Comparison of ENCODE assay signal across 22 cellular contexts in genomic region chr5:156582193-156582598, GRCh38.
DNase-seq lines count a peak whose midpoint lies in the region; ATAC-seq and TF ChIP-seq lines count a peak whose summit lies in the region.
"Had no signal": no experiment of that assay in that cellular context is flagged by ENCODE, and none has a peak within 500 bp of the region (broad histone marks: within the 10 kb centered on the region; RNA-seq: fewer than 3 reads in every experiment).

No MANE protein-coding gene starts in this region.

- H3K4me1 Mint-ChIP-seq in H9, result no peaks in the 10 kb centered on the region; a peak in 2 of 4 replicates

- no peak overlapping the region for H3K4me3 ChIP-seq in left ventricle myocardium inferior
- no peak overlapping the region for H3K4me3 ChIP-seq in muscle layer of duodenum (ENCODE audit: low read depth in 1 of 2, low read length in 2 of 2)
- H3K4me3 ChIP-seq in aorta (ENCODE audit: low read length in 2 of 2), result no peak overlapping the region
- H3K4me3 ChIP-seq: GM23248, K562, Peyer's patch, SJSA1 had no signal

- H3K9me3 Mint-ChIP-seq in H9, result peaks cover 6 to 11% of the 10 kb centered on the region in 2 experiments; a peak in 4 of 5 replicates

- no peak for TF ChIP-seq CTCF in left ventricle myocardium inferior (IDR thresholded peaks at IDR 0.05; ENCODE audit: borderline replicate concordance)
- TF ChIP-seq CTCF in H9 (conservative IDR thresholded peaks at IDR 0.05), result no peak

- peaks cover 48% of the 10 kb centered on the region for H3K4me1 ChIP-seq in left ventricle myocardium inferior
- H3K4me1 ChIP-seq in muscle layer of duodenum (ENCODE audit: control insufficient read depth in 1 of 2, insufficient read depth in 2 of 2, low read length in 2 of 2), result peaks cover 3 to 11% of the 10 kb centered on the region in 2 donors
- H3K4me1 ChIP-seq in aorta (ENCODE audit: control insufficient read depth in 1 of 2, insufficient read depth in 2 of 2, low read length in 2 of 2), result peaks cover 0 to 6% of the 10 kb centered on the region in 2 donors
- no peaks in the 10 kb centered on the region for H3K4me1 ChIP-seq in H9 (ENCODE audit: insufficient read depth, low read length)
- H3K4me1 ChIP-seq: Peyer's patch, SJSA1 had no signal

- peak; percentile 92 for ATAC-seq in Right ventricle myocardium inferior
- ATAC-seq in aorta (ENCODE audit: low FRiP score), result peak; percentile 33
- no peak for ATAC-seq in GM18517 (IDR thresholded peaks at IDR 0.05; ENCODE audit: unreplicated experiment)
- ATAC-seq: K562 had no signal

- no peaks in the 10 kb centered on the region for H3K79me1 ChIP-seq in H9 (ENCODE audit: insufficient read depth, low read depth, low read length, poor library complexity, severe bottlenecking)

- no peak overlapping the region for H3K4ac ChIP-seq in H9 (ENCODE audit: low read depth, low read length)

- no peak for DNase-seq in Right ventricle myocardium inferior (ENCODE audit: missing footprints)
- no peak for DNase-seq in cardiac septum (ENCODE audit: low spot score)
- DNase-seq in left ventricle myocardium inferior, result no peak
- no peak for DNase-seq in aorta
- no peak for DNase-seq in H9
- no peak for DNase-seq in NCI-H446 treated with DMSO at 0.1 percent for 48 hours (lab: John Stamatoyannopoulos, UW)
- DNase-seq: 8988T, ACHN, GM23248, H7, Kasumi-1, NCI-H1105, NCI-H1436 treated with DMSO at 0.1 percent for 48 hours, NCI-H187 treated with DMSO at 0.1 percent for 48 hours, NCI-H2107, NCI-H526 treated with DMSO at 0.1 percent for 48 hours, OCI-M1, Peyer's patch had no signal

- no peak overlapping the region for H3K23ac ChIP-seq in H9 (ENCODE audit: insufficient read length, low read depth, low read length)

- no peak overlapping the region for H3K27ac Mint-ChIP-seq in H9

- no peaks in the 10 kb centered on the region for H3K79me2 ChIP-seq in H9 (ENCODE audit: insufficient read depth, low read length)

- H4K8ac ChIP-seq in H9 (replicated peaks; ENCODE audit: insufficient read length, low read depth, low read length), result no peak overlapping the region

- no peak overlapping the region for H3K4me3 Mint-ChIP-seq in H9

- peaks cover 0 to 4% (median 0%) of the 10 kb centered on the region in 3 experiments; a peak in 5 of 7 replicates for H3K36me3 Mint-ChIP-seq in H9 (ENCODE audit: insufficient read depth in 1 of 3, low read depth in 3 of 3)

- no peak overlapping the region for H2BK20ac ChIP-seq in H9 (ENCODE audit: low read depth, low read length, poor library complexity, severe bottlenecking)

- H3K14ac ChIP-seq in H9 (ENCODE audit: insufficient read depth, low read length), result no peak overlapping the region

- peak overlapping the region; percentile 88 for H3K27ac ChIP-seq in left ventricle myocardium inferior (replicated peaks)
- H3K27ac ChIP-seq in muscle layer of duodenum (ENCODE audit: low read length), result peak overlapping the region; percentile 68
- H3K27ac ChIP-seq in aorta (ENCODE audit: low read depth in 1 of 2, low read length in 2 of 2), result peak overlapping the region in 1 of 2 donors; percentile 54
- H3K27ac ChIP-seq in H9 (ENCODE audit: insufficient read length, low read depth, low read length), result no peak overlapping the region
- H3K27ac ChIP-seq: GM23248, SJSA1 had no signal

- no peak overlapping the region for H2BK12ac ChIP-seq in H9 (ENCODE audit: insufficient read length, low read depth, low read length)

- intact Hi-C loops in Right ventricle myocardium inferior (cut with DNase I) (loop anchor here (1.0 to 10.0 kb wide), 5 partner anchors 13 to 847 kb away; no protein-coding TSS in a partner anchor), cardiac septum (cut with DNase I) (loop anchor here (10.0 kb wide), 1 partner anchor 183 kb away; no protein-coding TSS in a partner anchor), left ventricle myocardium inferior (cut with micrococcal nuclease) (no loop called here), aorta (cut with DNase I) (loop anchor here (10.0 kb wide), 1 partner anchor 63 kb away; no protein-coding TSS in a partner anchor)

- H3K27me3 Mint-ChIP-seq in H9 (ENCODE audit: low read depth), result no peaks in the 10 kb centered on the region

- H3K23me2 ChIP-seq in H9 (ENCODE audit: insufficient read length, low read depth, low read length, poor library complexity, severe bottlenecking), result no peaks in the 10 kb centered on the region

- no peaks in the 10 kb centered on the region for H3K36me3 ChIP-seq in left ventricle myocardium inferior
- no peaks in the 10 kb centered on the region for H3K36me3 ChIP-seq in muscle layer of duodenum (ENCODE audit: control insufficient read depth in 1 of 2, insufficient read depth in 2 of 2, low read length in 2 of 2)
- H3K36me3 ChIP-seq in aorta (ENCODE audit: control insufficient read depth in 1 of 2, insufficient read depth in 2 of 2, low read length in 1 of 2), result no peaks in the 10 kb centered on the region
- H3K36me3 ChIP-seq: Peyer's patch, SJSA1 had no signal

- H3K56ac ChIP-seq in H9 (ENCODE audit: insufficient read length, low read depth, low read length), result no peak overlapping the region

- H3K9me3 ChIP-seq in left ventricle myocardium inferior (replicated peaks), result peaks cover 20% of the 10 kb centered on the region
- H3K9me3 ChIP-seq in muscle layer of duodenum (ENCODE audit: control insufficient read depth in 1 of 2, low read length in 2 of 2), result no peaks in the 10 kb centered on the region
- H3K9me3 ChIP-seq in aorta (ENCODE audit: control insufficient read depth, low read length), result no peaks in the 10 kb centered on the region
- H3K9me3 ChIP-seq in H9 (ENCODE audit: control insufficient read depth, low read depth, low read length), result no peaks in the 10 kb centered on the region
- H3K9me3 ChIP-seq: SJSA1 had no signal

- no peaks in the 10 kb centered on the region for H3K27me3 ChIP-seq in left ventricle myocardium inferior (ENCODE audit: low read depth)
- H3K27me3 ChIP-seq in muscle layer of duodenum (ENCODE audit: low read depth, low read length), result no peaks in the 10 kb centered on the region
- H3K27me3 ChIP-seq in aorta (ENCODE audit: control insufficient read depth in 1 of 2, insufficient read depth in 2 of 2, low read length in 1 of 2), result no peaks in the 10 kb centered on the region
- H3K27me3 ChIP-seq in H9 (ENCODE audit: insufficient read depth, low read length), result no peaks in the 10 kb centered on the region
- H3K27me3 ChIP-seq: Peyer's patch, SJSA1 had no signal

- no peak overlapping the region for H2BK120ac ChIP-seq in H9 (ENCODE audit: low read depth, low read length, poor library complexity, severe bottlenecking)

- 64 to 65% methylated on average over 2 of the region's 2 CpGs for WGBS in aorta, 2 donors
- WGBS in H9 (ENCODE audit: extremely low coverage, insufficient read length, low lambda C conversion rate), result no CpG with 5 or more reads among the region's 2 CpGs

- H4K5ac ChIP-seq in H9 (ENCODE audit: insufficient read length, low read depth, low read length), result no peak overlapping the region

- no peak overlapping the region for H3K18ac ChIP-seq in H9 (ENCODE audit: insufficient read length, low read depth, low read length)

- H4K91ac ChIP-seq in H9 (ENCODE audit: insufficient read length, low read depth, low read length), result no peak overlapping the region

- no peak overlapping the region for H3K9ac ChIP-seq in H9 (ENCODE audit: extremely low read depth, insufficient read length, low read length)
- H3K9ac ChIP-seq: GM23248 had no signal

- H2AFZ ChIP-seq in H9 (ENCODE audit: low read length), result no peak overlapping the region
- H2AFZ ChIP-seq: GM23248 had no signal

- H2BK5ac ChIP-seq in H9 (ENCODE audit: insufficient read length, low read length), result no peak overlapping the region

- no peaks in the 10 kb centered on the region for H4K20me1 ChIP-seq in H9 (ENCODE audit: control insufficient read depth, insufficient read depth, insufficient read length)

- H3K4me2 ChIP-seq in H9 (ENCODE audit: insufficient read depth, insufficient read length, low read length), result no peak overlapping the region

- no peak overlapping the region for H2BK15ac ChIP-seq in H9 (ENCODE audit: low read depth, low read length)

- no peak overlapping the region for H2AK5ac ChIP-seq in H9 (ENCODE audit: insufficient read length, low read length)

- H3T11ph ChIP-seq in H9 (ENCODE audit: low read length), result no peak overlapping the region
